ENCODE assay signal across 1 cellular context in the genomic region with DNA sequence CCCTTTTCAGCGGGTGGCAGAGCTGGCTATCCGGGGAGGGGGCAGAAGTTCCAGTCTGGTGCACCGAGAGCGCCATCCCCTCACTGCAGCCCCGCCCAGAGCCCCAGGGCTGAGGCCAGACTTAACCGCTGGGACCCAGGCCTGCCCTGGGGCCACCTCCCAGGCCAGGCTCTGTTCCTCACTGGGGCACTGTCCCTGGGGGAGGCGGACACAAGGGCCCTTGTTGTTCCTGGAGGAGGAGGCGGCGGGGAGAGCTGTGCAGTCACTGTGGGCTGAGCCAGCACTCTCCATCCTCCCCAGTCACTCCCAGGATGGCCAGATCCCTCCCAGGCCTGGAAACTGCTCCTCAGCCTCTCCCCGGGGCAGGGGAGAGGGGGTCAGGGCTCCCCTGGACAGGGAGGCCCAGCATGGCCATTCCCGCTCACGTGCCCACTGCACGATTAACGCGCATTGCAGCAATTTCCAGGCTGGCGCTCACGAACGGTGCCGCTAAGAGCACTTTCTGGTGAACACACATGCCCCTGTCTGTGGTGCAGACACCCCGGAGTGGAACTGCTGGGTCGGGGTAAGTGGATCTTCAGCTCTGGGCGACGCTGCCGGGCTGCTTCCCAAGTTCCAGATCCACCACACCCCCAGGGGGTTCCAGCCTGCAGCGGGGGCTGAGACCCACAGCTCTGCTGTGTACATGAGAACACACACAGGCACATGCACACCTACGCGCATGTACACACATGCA.
TF ChIP-seq lines count a peak whose summit lies in the region.

No MANE protein-coding gene starts in this region.

TF ChIP-seq in H1, 55 proteins besides CTCF, POLR2A, EP300 and RAD21 (continued from another document):
- TF ChIP-seq NRF1 (IDR thresholded peaks at IDR 0.05; ENCODE audit: low read depth, low read length) (no peak), SIRT6 (IDR thresholded peaks at IDR 0.05; ENCODE audit: low read length) (no peak), CTBP2 (IDR thresholded peaks at IDR 0.05; ENCODE audit: borderline replicate concordance, insufficient read depth, insufficient read length, low read length) (no peak), RBBP5 (IDR thresholded peaks at IDR 0.05; ENCODE audit: borderline replicate concordance, low read depth, low read length) (no peak), CREB1 (IDR thresholded peaks at IDR 0.05) (no peak), SP1 (IDR thresholded peaks at IDR 0.05; ENCODE audit: low read depth, low read length) (no peak), HDAC6 (IDR thresholded peaks at IDR 0.05; ENCODE audit: low read depth, low read length) (no peak), EZH2 (IDR thresholded peaks at IDR 0.05; ENCODE audit: low read depth, low read length, severe bottlenecking) (no peak), RNF2 (IDR thresholded peaks at IDR 0.05; ENCODE audit: borderline replicate concordance, low read depth, low read length, missing control alignments, poor library complexity, severe bottlenecking) (no peak), JUN (IDR thresholded peaks at IDR 0.05; ENCODE audit: low read depth, low read length) (no peak), TAF7 (optimal IDR thresholded peaks at IDR 0.05; ENCODE audit: borderline replicate concordance, low read depth, low read length) (no peak), CBX8 (IDR thresholded peaks at IDR 0.05; ENCODE audit: borderline replicate concordance, low read depth, low read length) (no peak), POU5F1 (IDR thresholded peaks at IDR 0.05; ENCODE audit: low read depth, low read length) (no peak), BCL11A (IDR thresholded peaks at IDR 0.05; ENCODE audit: low read depth in 2 of 2, low read length in 2 of 2) (no peak), EGR1 (IDR thresholded peaks at IDR 0.05; ENCODE audit: borderline replicate concordance, low read depth, low read length) (no peak), ASH2L (IDR thresholded peaks at IDR 0.05; ENCODE audit: low read length) (no peak), SIX5 (IDR thresholded peaks at IDR 0.05; ENCODE audit: low read depth, low read length) (no peak), TCF12 (IDR thresholded peaks at IDR 0.05; ENCODE audit: low read depth, low read length) (no peak)
